Comparison of ENCODE assay signal across 20 cellular contexts in the genomic region with DNA sequence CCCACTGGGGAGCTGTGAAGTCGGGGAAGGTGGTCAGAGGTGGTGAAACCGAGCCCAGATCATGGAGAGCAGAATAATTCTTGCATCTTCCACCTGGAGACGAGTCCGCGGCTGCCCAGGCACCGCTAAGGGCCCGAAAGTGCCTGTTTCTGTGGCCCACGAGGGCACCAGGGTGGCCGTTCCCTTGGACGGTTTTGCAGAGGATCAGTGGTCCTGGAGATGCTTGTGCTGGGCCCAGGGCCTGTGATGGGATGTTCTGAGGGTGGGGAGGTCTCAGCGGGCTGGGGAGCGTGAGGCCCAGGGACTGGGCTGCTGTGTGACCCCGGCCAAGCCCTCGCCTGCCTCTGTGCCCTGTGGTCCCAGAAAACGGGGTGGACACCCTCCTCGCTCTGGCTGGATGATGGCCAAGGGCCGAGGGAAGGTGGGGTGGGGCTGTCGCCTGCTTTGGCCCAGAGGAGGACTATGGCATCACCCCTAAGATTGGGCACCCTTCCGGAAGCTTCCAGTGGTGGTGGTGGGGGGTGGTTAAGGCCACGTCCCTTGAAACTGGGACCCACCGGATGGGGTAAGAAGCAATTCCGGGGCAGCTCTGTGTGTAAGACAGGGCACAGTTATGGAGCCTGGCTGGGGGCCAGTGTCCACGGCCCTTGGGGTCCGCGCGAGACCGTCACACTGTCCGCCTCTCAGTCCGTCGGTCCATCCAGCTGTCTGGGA.
"Had no signal": no experiment of that assay in that cellular context is flagged by ENCODE, and none has a peak within 500 bp of the region (broad histone marks: within the 10 kb centered on the region; RNA-seq: fewer than 3 reads in every experiment).

No MANE protein-coding gene starts in this region.

- DNase-seq: hippocampal formation; left colon; left lung; mesendoderm; naive B cell; nucleus accumbens; right cardiac atrium; stimulated activated CD4-positive, alpha-beta T cell treated with anti-CD3 and anti-CD28 coated beads, Interleukin-12 subunit alpha, Interleukin-12 subunit beta, amount 100 ng/mL, for 4 hours; stimulated activated CD4-positive, alpha-beta T cell treated with anti-CD3 and anti-CD28 coated beads, Interleukin-15, amount 100 ng/mL, for 24 hours; stimulated activated CD4-positive, alpha-beta T cell treated with anti-CD3 and anti-CD28 coated beads, Interleukin-2, amount 100 ng/mL, for 24 hours; stimulated activated CD4-positive, alpha-beta T cell treated with anti-CD3 and anti-CD28 coated beads, Interleukin-4, amount 100 ng/mL, for 1 hour; stimulated activated naive CD4-positive, alpha-beta T cell; uterus had no signal

- H3K9me3 ChIP-seq: left lung, pancreas, prostate gland, tibial nerve, uterus had no signal

- H3K27ac ChIP-seq: left lung, pancreas, prostate gland, skin epidermis, tibial nerve, uterus had no signal

- H3K36me3 ChIP-seq: left lung, pancreas, prostate gland, tibial nerve, uterus had no signal

- FAIRE-seq: keratinocyte, pancreas had no signal

- H3K4me1 ChIP-seq: left lung, pancreas, prostate gland, tibial nerve, uterus had no signal

- H3K4me3 ChIP-seq: left lung, lung, pancreas, prostate gland, skin epidermis, tibial nerve, uterus had no signal

- ATAC-seq: left colon, left lung, pancreas, sciatic nerve had no signal
